Comparison of ENCODE assay signal across 8 cellular contexts in genomic region chr19:49085020-49085867, GRCh38. TPM values are rescaled to one million over a fixed set of nuclear protein-coding genes. Genes with fewer than 3 reads are reported as not detected.
DNase-seq lines count a peak whose midpoint lies in the region; FAIRE-seq and TF ChIP-seq lines count a peak whose summit lies in the region.

A gene with protein sequence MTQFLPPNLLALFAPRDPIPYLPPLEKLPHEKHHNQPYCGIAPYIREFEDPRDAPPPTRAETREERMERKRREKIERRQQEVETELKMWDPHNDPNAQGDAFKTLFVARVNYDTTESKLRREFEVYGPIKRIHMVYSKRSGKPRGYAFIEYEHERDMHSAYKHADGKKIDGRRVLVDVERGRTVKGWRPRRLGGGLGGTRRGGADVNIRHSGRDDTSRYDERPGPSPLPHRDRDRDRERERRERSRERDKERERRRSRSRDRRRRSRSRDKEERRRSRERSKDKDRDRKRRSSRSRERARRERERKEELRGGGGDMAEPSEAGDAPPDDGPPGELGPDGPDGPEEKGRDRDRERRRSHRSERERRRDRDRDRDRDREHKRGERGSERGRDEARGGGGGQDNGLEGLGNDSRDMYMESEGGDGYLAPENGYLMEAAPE (plus strand): TSS chr19:49085451. CDS start chr19:49086415, 964 bp downstream.

- H3K56ac ChIP-seq in H1 (replicated peaks; ENCODE audit: insufficient read length, low read depth, low read length), result peak within 1 kb of the TSS; percentile 94

- H3K23me2 ChIP-seq in H1 (ENCODE audit: low read depth, low read length), result peaks cover 14% of the 10 kb centered on the region; the same call in 1 of the 2 replicates

- H2BK120ac ChIP-seq in H1 (replicated peaks; ENCODE audit: low read depth, low read length), result no peak within 1 kb of the TSS
- peak within 1 kb of the TSS; percentile 42 for H2BK120ac ChIP-seq in mesenchymal stem cell (ENCODE audit: low read depth, low read length)

- H3K79me1 ChIP-seq in H1 (ENCODE audit: low read depth, low read length) (peaks cover 9% of the 10 kb centered on the region), mesenchymal stem cell (replicated peaks; ENCODE audit: low read length, poor library complexity, severe bottlenecking) (no peaks in the 10 kb centered on the region)

- no peak; a peak in 1 of 3 replicates for TF ChIP-seq EP300 in H1 (IDR thresholded peaks at IDR 0.05; ENCODE audit: borderline replicate concordance in 1 of 2, low read depth in 2 of 2, low read length in 2 of 2)

- peaks cover 4 to 6% (median 5%) of the 10 kb centered on the region in 4 experiments for H3K4me1 ChIP-seq in H1 (replicated peaks in 1 of 4; ENCODE audit: control insufficient read depth in 3 of 4, insufficient read depth in 4 of 4, low read length in 3 of 4)
- peaks cover 17% of the 10 kb centered on the region for H3K4me1 ChIP-seq in mesenchymal stem cell (ENCODE audit: control insufficient read depth, insufficient read depth, low read depth, low read length)

- H3K4ac ChIP-seq in H1 (replicated peaks; ENCODE audit: insufficient read length, low read depth, low read length) (peak within 1 kb of the TSS; percentile 87), mesenchymal stem cell (ENCODE audit: low read depth in 1 of 2, low read length in 2 of 2) (peak within 1 kb of the TSS; percentile 55 to 62)

- H3K27me3 ChIP-seq in H1 (replicated peaks in 1 of 4; ENCODE audit: control insufficient read depth in 3 of 4, extremely low read depth in 1 of 4, insufficient read depth in 3 of 4, low read length in 3 of 4) (peaks cover 0 to 3% (median 0%) of the 10 kb centered on the region in 4 experiments; a peak in 1 of 7 replicates), mesenchymal stem cell (ENCODE audit: control insufficient read depth in 1 of 2, insufficient read depth in 1 of 2, low read length in 2 of 2) (no peaks in the 10 kb centered on the region)

- H2AK5ac ChIP-seq in H1 (ENCODE audit: low read depth, low read length) (no peak within 1 kb of the TSS), mesenchymal stem cell (ENCODE audit: low read length, severe bottlenecking) (peak within 1 kb of the TSS; percentile 53)

- CTCF ChIA-PET in H1 (lab: Charles Lee; ENCODE audit: partially characterized antibody), result no interaction called here

- H3K9ac ChIP-seq in H1 (replicated peaks in 1 of 4; ENCODE audit: extremely low read depth in 1 of 4, low read depth in 3 of 4, low read length in 3 of 4) (peak within 1 kb of the TSS; percentile 91 to 98 (median 96)), mesenchymal stem cell (ENCODE audit: low read length) (peak within 1 kb of the TSS; percentile 98)

- no peak within 1 kb of the TSS for H2BK20ac ChIP-seq in H1 (ENCODE audit: low read length)

- peak; percentile 97 to 98 for TF ChIP-seq POLR2A in H1 (IDR thresholded peaks at IDR 0.05; ENCODE audit: control extremely low read depth in 1 of 2, low read depth in 2 of 2, low read length in 2 of 2)

- H3K36me3 ChIP-seq in H1 (ENCODE audit: control insufficient read depth in 2 of 4, insufficient read depth in 4 of 4, low read length in 3 of 4) (peaks cover 10 to 35% (median 13%) of the 10 kb centered on the region in 4 experiments), mesenchymal stem cell (ENCODE audit: control insufficient read depth in 1 of 2, insufficient read depth in 2 of 2, low read depth in 1 of 2, low read length in 2 of 2) (peaks cover 23 to 24% of the 10 kb centered on the region in 2 experiments)

- no peak for TF ChIP-seq RAD21 in H1 (IDR thresholded peaks at IDR 0.05 in 1 of 2, conservative IDR thresholded peaks at IDR 0.05 in 1 of 2; ENCODE audit: low read depth in 2 of 2, low read length in 2 of 2)

- H4K91ac ChIP-seq in H1 (replicated peaks; ENCODE audit: insufficient read length, low read length), result peak within 1 kb of the TSS; percentile 69
- H4K91ac ChIP-seq in mesenchymal stem cell (ENCODE audit: low read length), result peak within 1 kb of the TSS; percentile 74

- DNase-seq in CMK (ENCODE audit: low read depth) (peak; percentile 100), GM20000 (ENCODE audit: low spot score) (peak; percentile 99), HTR-8/SVneo (ENCODE audit: insufficient read length, low spot score) (peak; percentile 99), NOMO-1 treated with dmso at 0.1 percent for 144 hours (lab: John Stamatoyannopoulos, UW; ENCODE audit: unreplicated experiment) (peak; percentile 98), H1 (ENCODE audit: low read depth in 1 of 2, low spot score in 2 of 2) (peak; percentile 98 to 99), mesenchymal stem cell (peak; percentile 99)
- DNase-seq in activated CD8-positive, alpha-beta memory T cell treated with anti-CD3 and anti-CD28 coated beads for 48 hours (ENCODE audit: low read depth in 2 of 3, low spot score in 2 of 3), result peak; percentile 93 to 99 (median 97)
- peak; percentile 99 for DNase-seq in stimulated activated CD8-positive, alpha-beta memory T cell treated with anti-CD3 and anti-CD28 coated beads, Interleukin-12 subunit alpha, Interleukin-12 subunit beta, amount 100 ng/mL, for 4 hours (ENCODE audit: low read depth)

- peaks cover 21% of the 10 kb centered on the region in 2 experiments for H4K20me1 ChIP-seq in H1 (replicated peaks in 1 of 2; ENCODE audit: control insufficient read depth in 1 of 2, insufficient read depth in 2 of 2, low read length in 2 of 2)

- H2AFZ ChIP-seq in H1 (ENCODE audit: low read length), result peak within 1 kb of the TSS; percentile 86
- H2AFZ ChIP-seq in mesenchymal stem cell (ENCODE audit: low read depth, low read length), result no peak within 1 kb of the TSS

- no peak for TF ChIP-seq CTCF in GM20000 (IDR thresholded peaks at IDR 0.05; ENCODE audit: extremely low read depth, missing control alignments)
- 0 out of 4 replicates have a peak, but pooled peaks of 1 of the 3 experiments have one; percentile 3 for TF ChIP-seq CTCF in H1 (IDR thresholded peaks at IDR 0.05; ENCODE audit: control extremely low read depth in 1 of 3, insufficient read depth in 1 of 3, low read depth in 1 of 3, low read length in 3 of 3)

- peak within 1 kb of the TSS; percentile 99 for H3K18ac ChIP-seq in H1 (ENCODE audit: extremely low read depth, low read length)
- peak within 1 kb of the TSS; percentile 85 to 89 for H3K18ac ChIP-seq in mesenchymal stem cell (ENCODE audit: low read depth in 1 of 2, low read length in 2 of 2)

- H2BK15ac ChIP-seq in H1 (ENCODE audit: low read length) (no peak within 1 kb of the TSS), mesenchymal stem cell (ENCODE audit: low read depth, poor library complexity, severe bottlenecking) (peak within 1 kb of the TSS; percentile 44)

- H3K27ac ChIP-seq in H1 (ENCODE audit: low read depth, low read length) (peak within 1 kb of the TSS; percentile 94), mesenchymal stem cell (ENCODE audit: low read length, poor library complexity, severe bottlenecking) (peak within 1 kb of the TSS; percentile 79)

- WGBS in H1 (ENCODE audit: extremely low coverage in 1 of 2, insufficient coverage in 1 of 2, insufficient read length in 1 of 2, insufficient replicate concordance in 2 of 2, low coverage in 1 of 2, low lambda C conversion rate in 2 of 2, missing lambda C conversion rate in 1 of 2), 2 experiments, result 1% methylated on average over 82 of the region's 89 CpGs; no CpG with 5 or more reads in 1 of the 2 experiments
- under 1% methylated on average over 55 of the region's 89 CpGs for WGBS in mesenchymal stem cell

- peak within 1 kb of the TSS; percentile 82 to 88 for H3K4me2 ChIP-seq in H1 (ENCODE audit: insufficient read depth in 1 of 2, low read depth in 2 of 2, low read length in 2 of 2)
- peak within 1 kb of the TSS; percentile 89 for H3K4me2 ChIP-seq in mesenchymal stem cell (ENCODE audit: low read length, poor library complexity, severe bottlenecking)

- H3K23ac ChIP-seq in H1 (ENCODE audit: insufficient read length) (no peak within 1 kb of the TSS), mesenchymal stem cell (ENCODE audit: low read length in 2 of 2) (no peak within 1 kb of the TSS)

- H3K9me3 ChIP-seq in H1 (ENCODE audit: insufficient read depth in 2 of 2, low read depth in 1 of 2, low read length in 1 of 2), result no peaks in the 10 kb centered on the region
- H3K9me3 ChIP-seq in mesenchymal stem cell (ENCODE audit: control insufficient read depth, low read length), result no peaks in the 10 kb centered on the region

- H3K4me3 ChIP-seq in H1 (ENCODE audit: extremely low read depth in 1 of 4, insufficient read depth in 2 of 4, low read depth in 3 of 4, low read length in 4 of 4) (peak within 1 kb of the TSS; percentile 84 to 97 (median 90)), mesenchymal stem cell (ENCODE audit: insufficient read depth in 1 of 2, low read depth in 1 of 2, low read length in 2 of 2) (peak within 1 kb of the TSS; percentile 72 to 95)

- peak within 1 kb of the TSS; percentile 96 for H4K8ac ChIP-seq in H1 (ENCODE audit: extremely low read depth, insufficient read depth, low read length)
- peak within 1 kb of the TSS; percentile 96 for H4K8ac ChIP-seq in mesenchymal stem cell (ENCODE audit: low read length)

- peak within 1 kb of the TSS; percentile 68; the same call in 1 of the 2 replicates for H2BK12ac ChIP-seq in H1 (ENCODE audit: low read depth, low read length)
- H2BK12ac ChIP-seq in mesenchymal stem cell (ENCODE audit: low read length in 2 of 2), result peak within 1 kb of the TSS in 1 of 2 experiments; percentile 6

- H4K5ac ChIP-seq in H1 (ENCODE audit: insufficient read length, low read depth, low read length), result peak within 1 kb of the TSS; percentile 98

- H3K14ac ChIP-seq in H1 (ENCODE audit: insufficient read length), result no peak within 1 kb of the TSS
- H3K14ac ChIP-seq in mesenchymal stem cell (ENCODE audit: low read length in 2 of 2), result peak within 1 kb of the TSS in 1 of 2 experiments; percentile 12

- FAIRE-seq in HTR-8/SVneo (lab: Jason Lieb, UNC), result peak; percentile 96
- no peak for FAIRE-seq in H1 (lab: Jason Lieb, UNC)

- POLR2A ChIA-PET in H1 (lab: Charles Lee; ENCODE audit: partially characterized antibody), result interaction anchor here (1.0 to 2.5 kb wide), 4 partner anchors 10 to 64 kb away, joined by 4 to 10 read pairs (median 6); no protein-coding TSS in a partner anchor

- H2BK5ac ChIP-seq in H1 (ENCODE audit: low read depth, low read length) (peak within 1 kb of the TSS; percentile 88), mesenchymal stem cell (ENCODE audit: low read depth, low read length, poor library complexity, severe bottlenecking) (peak within 1 kb of the TSS; percentile 40)

- peaks cover 33 to 42% of the 10 kb centered on the region in 2 experiments for H3K79me2 ChIP-seq in H1 (ENCODE audit: control insufficient read depth in 1 of 2, insufficient read depth in 2 of 2, low read length in 2 of 2)

RNA-seq across cellular contexts. Expression of the gene that starts here (rescaled TPM):
- total RNA-seq in H1 (2021; fragmentation: NEBNext Ultra II Directional; extraction: Animal tissue kit (Norgen Biotek cat#: 25700)), result 231 and 244 TPM in 2 replicates
- polyA plus RNA-seq in H1 (2011; rRNA removed), result 235 and 515 TPM in 2 replicates
- 297 TPM for polyA plus RNA-seq in H1 (2011; cell fraction: cytosol; rRNA removed)
- 997 TPM for polyA plus RNA-seq in H1 (2011; cell fraction: nucleus; rRNA removed)
- polyA plus RNA-seq in H1 (2012, experiment 1 of 2), result 258 to 390 TPM (median 349 TPM) in 4 replicates
- polyA plus RNA-seq in H1 (2012, experiment 2 of 2), result 223 TPM
- 289 TPM for polyA plus RNA-seq in H1 (2013, experiment 1 of 2)
- polyA plus RNA-seq in H1 (2013, experiment 2 of 2), result 270 TPM
- 75.3 and 90.3 TPM in 2 replicates for polyA minus RNA-seq in H1 (2011; rRNA and poly(A)+ RNA removed)
- polyA minus RNA-seq in H1 (2011; cell fraction: cytosol; rRNA and poly(A)+ RNA removed), result 102 TPM
- 140 TPM for polyA minus RNA-seq in H1 (2011; cell fraction: nucleus; rRNA and poly(A)+ RNA removed)
- polyA plus RNA-seq in mesenchymal stem cell (2013, experiment 1 of 2), result 176 TPM
- polyA plus RNA-seq in mesenchymal stem cell (2013, experiment 2 of 2), result 175 TPM

Comparison
In these comparisons a context has a peak if more than half of its experiments do, and no peak if none do; other contexts are left out.
1. Peak in every context shown above with its lines: DNase-seq, H3K4me3 ChIP-seq and H3K27ac ChIP-seq.